In the genomic region with DNA sequence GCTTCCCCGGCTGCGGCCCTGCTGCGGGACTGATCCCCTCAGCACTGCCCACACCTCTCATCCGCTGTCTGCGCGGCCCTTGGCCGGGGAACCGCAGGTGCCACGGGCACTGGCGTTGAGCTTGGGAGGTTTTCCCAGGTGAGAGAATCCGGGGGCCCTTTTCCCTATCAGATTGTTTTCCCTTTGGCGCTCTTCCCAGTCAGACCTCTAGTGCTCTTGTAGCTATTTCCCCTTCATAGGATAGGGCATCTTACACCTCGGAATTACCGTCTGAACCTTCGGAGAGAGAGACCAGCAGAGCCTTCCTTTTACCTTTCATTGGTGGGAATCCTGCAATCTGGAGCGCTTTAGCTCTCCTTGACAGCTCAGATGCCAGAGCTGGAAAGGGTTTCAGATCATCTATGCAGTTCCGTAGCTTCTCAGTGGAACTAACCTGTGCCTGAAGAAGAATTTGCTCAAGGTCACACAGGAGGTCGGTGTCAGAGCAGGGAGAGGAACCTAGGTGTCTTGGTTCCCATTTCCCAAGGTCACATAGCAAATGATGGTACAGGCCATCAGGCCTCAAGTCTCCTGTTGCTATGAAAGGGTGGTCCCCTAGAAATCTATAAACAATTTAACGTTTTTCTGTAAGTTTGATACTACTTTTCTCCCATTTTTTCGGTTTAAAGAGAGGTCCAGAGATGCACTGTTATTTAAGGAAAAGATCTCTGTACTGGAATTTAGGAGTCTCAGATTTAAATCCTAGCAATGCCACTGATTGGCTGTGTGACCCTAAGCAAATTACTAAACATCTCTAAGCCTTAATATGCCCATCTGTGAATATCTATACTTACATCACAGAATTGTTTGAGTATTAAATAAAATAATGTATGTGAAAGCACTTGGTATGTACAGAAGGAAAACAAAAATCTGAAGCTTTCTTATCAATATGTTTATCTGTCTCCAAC, we compare ENCODE assay signal across 8 cellular contexts. TPM values are rescaled to one million over a fixed set of nuclear protein-coding genes. Genes with fewer than 3 reads are reported as not detected.
DNase-seq lines count a peak whose midpoint lies in the region; ATAC-seq and TF ChIP-seq lines count a peak whose summit lies in the region.

No MANE protein-coding gene starts in this region.

- ATAC-seq in psoas muscle = peak in 1 of 4 donors; percentile 1

- H3K36me3 ChIP-seq in HUES64 (ENCODE audit: insufficient read depth, low read length) (no peaks in the 10 kb centered on the region), cardiac muscle cell (no peaks in the 10 kb centered on the region), psoas muscle (ENCODE audit: insufficient read depth in 1 of 2, low read depth in 1 of 2) (no peaks in the 10 kb centered on the region)

- H3K9ac ChIP-seq in HUES64 (ENCODE audit: low read depth, low read length) = peak overlapping the region; percentile 57

- H3K4me1 ChIP-seq in HUES64 (ENCODE audit: insufficient read depth, low read length) (peaks cover 5% of the 10 kb centered on the region), cardiac muscle cell (ENCODE audit: low read depth) (peaks cover 8% of the 10 kb centered on the region), psoas muscle (peaks cover 67% of the 10 kb centered on the region)

- H3K4me3 ChIP-seq in HUES64 (ENCODE audit: low read length) = peak overlapping the region; percentile 85
- peak overlapping the region; percentile 78 for H3K4me3 ChIP-seq in WI38 (ENCODE audit: low read depth, low read length)
- peak overlapping the region; percentile 65 for H3K4me3 ChIP-seq in cardiac muscle cell
- peak overlapping the region; percentile 94 for H3K4me3 ChIP-seq in psoas muscle

- H3K27me3 ChIP-seq in HUES64 (ENCODE audit: insufficient read depth, low read length) = peaks cover 17% of the 10 kb centered on the region
- no peaks in the 10 kb centered on the region for H3K27me3 ChIP-seq in cardiac muscle cell
- H3K27me3 ChIP-seq in psoas muscle (ENCODE audit: insufficient read depth in 3 of 3, low read length in 2 of 3) = no peaks in the 10 kb centered on the region

- no peaks in the 10 kb centered on the region for H3K9me3 ChIP-seq in HUES64 (ENCODE audit: insufficient read depth, low read depth, low read length)
- H3K9me3 ChIP-seq in cardiac muscle cell (ENCODE audit: low read depth) = no peaks in the 10 kb centered on the region
- H3K9me3 ChIP-seq in psoas muscle = no peaks in the 10 kb centered on the region

- 12% methylated on average over 20 of the region's 20 CpGs for WGBS in HUES64
- 9 to 11% (median 10%) methylated on average over 19 to 20 of the region's 20 CpGs for WGBS in psoas muscle, 3 donors

- no peak overlapping the region for H3K27ac ChIP-seq in HUES64 (ENCODE audit: low read depth, low read length)
- peak overlapping the region; percentile 71 for H3K27ac ChIP-seq in cardiac muscle cell
- peak overlapping the region; percentile 92 for H3K27ac ChIP-seq in psoas muscle

- intact Hi-C loops in psoas muscle (cut with DNase I) = loop anchor here in 1 of 2 donors (10.0 kb wide), 1 partner anchor 735 kb away; no protein-coding TSS in a partner anchor

- DNase-seq in NCI-H2227 (lab: John Stamatoyannopoulos, UW; ENCODE audit: unreplicated experiment) (peak; percentile 17), NCI-H2227 treated with DMSO at 0.1 percent for 48 hours (lab: John Stamatoyannopoulos, UW) (no peak), cardiac muscle cell (ENCODE audit: low read depth in 1 of 2, low spot score in 1 of 2) (peak in 1 of 2 donors; percentile 18), psoas muscle (no peak), D341Med (ENCODE audit: low spot score) (no peak), amniotic stem cell (lab: John Stamatoyannopoulos, UW) (no peak)

- TF ChIP-seq CTCF in WI38 (IDR thresholded peaks at IDR 0.05; ENCODE audit: low read depth, low read length) = no peak
- no peak for TF ChIP-seq CTCF in cardiac muscle cell (IDR thresholded peaks at IDR 0.05; ENCODE audit: low read depth, low read length)
- no peak for TF ChIP-seq CTCF in psoas muscle (IDR thresholded peaks at IDR 0.05)

RNA-seq across cellular contexts. Expression of gene IDH3A, which starts 0.9 kb away (rescaled TPM):
- polyA plus RNA-seq in HUES64 (2013, experiment 1 of 2) = 19.5 TPM
- polyA plus RNA-seq in HUES64 (2013, experiment 2 of 2) = 19.9 TPM
- total RNA-seq in cardiac muscle cell = 63.1 and 80.6 TPM in 2 replicates
- 79.4 and 113 TPM in 2 replicates for polyA plus RNA-seq in cardiac muscle cell
- total RNA-seq in psoas muscle = 100 to 1,000 TPM; 203 to 309 (median 251) TPM
- 100 to 1,000 TPM; 154 to 228 (median 179) TPM for polyA plus RNA-seq in psoas muscle

RNA-seq across cellular contexts. Expression of gene CIB2, which starts 18.8 kb away (rescaled TPM):
- polyA plus RNA-seq in HUES64 (2013, experiment 1 of 2) = 39.1 TPM
- polyA plus RNA-seq in HUES64 (2013, experiment 2 of 2) = 45.7 TPM
- 62.7 and 63.4 TPM in 2 replicates for total RNA-seq in cardiac muscle cell
- polyA plus RNA-seq in cardiac muscle cell = 59.9 and 72.6 TPM in 2 replicates
- total RNA-seq in psoas muscle = 10 to 100 TPM in 1 of 4 donors, 1 to 10 TPM in 3; 2.4 to 18.0 (median 6.6) TPM
- polyA plus RNA-seq in psoas muscle = 1 to 10 TPM; 3.7 to 9.7 (median 4.7) TPM

RNA-seq across cellular contexts. Expression of gene SH2D7, which starts 57.7 kb away (rescaled TPM):
- polyA plus RNA-seq in HUES64 (2013, experiment 1 of 2) = not detected
- polyA plus RNA-seq in HUES64 (2013, experiment 2 of 2) = not detected
- total RNA-seq in cardiac muscle cell (not detected in 2 replicates), psoas muscle (not detected)
- polyA plus RNA-seq in cardiac muscle cell (0.22 and 0.98 TPM in 2 replicates), psoas muscle (not detected)
